ENCODE assay signal across 29 cellular contexts in the genomic region with DNA sequence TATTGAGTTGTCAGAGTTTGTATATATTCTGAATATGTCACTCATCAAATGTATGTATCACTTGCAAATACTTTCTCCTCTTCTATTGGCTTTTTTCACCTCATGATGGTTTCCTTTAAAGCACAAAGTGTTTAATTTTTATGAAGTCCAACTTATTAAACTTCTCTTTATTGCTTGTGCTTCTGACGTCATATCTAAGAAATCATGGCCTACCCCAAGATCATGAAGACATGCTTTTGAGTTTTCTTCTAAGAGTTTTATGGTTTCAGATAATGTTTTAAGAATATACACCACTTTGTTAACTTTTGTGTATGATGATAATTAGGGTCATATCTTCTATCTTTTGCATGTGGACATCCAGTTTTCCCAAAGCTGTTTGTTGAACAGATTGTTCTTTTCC.
DNase-seq lines count a peak whose midpoint lies in the region; ATAC-seq, FAIRE-seq and TF ChIP-seq lines count a peak whose summit lies in the region.
"Had no signal": no experiment of that assay in that cellular context is flagged by ENCODE, and none has a peak within 500 bp of the region (broad histone marks: within the 10 kb centered on the region; RNA-seq: fewer than 3 reads in every experiment).

No MANE protein-coding gene starts in this region.

- BruUV-seq in HepG2 (replicated peaks; lab: Mats Ljungman, UMichigan) = no TSS peak

- CTCF ChIA-PET in HepG2 (lab: Yijun Ruan, JAX; ENCODE audit: low intra/inter-chr PET ratio, low total read pairs) = no interaction called here

- TF ChIP-seq EP300 in HepG2 (IDR thresholded peaks at IDR 0.05; ENCODE audit: low read depth in 2 of 2, low read length in 2 of 2) = no peak
- no peak for TF ChIP-seq EP300 in HepG2 (CRISPR knock-in tag; IDR thresholded peaks at IDR 0.05; ENCODE audit: borderline replicate concordance)

- H3K9me3 ChIP-seq in HepG2 (ENCODE audit: low read length) (peaks cover 89% of the 10 kb centered on the region), right lobe of liver (no peaks in the 10 kb centered on the region)
- H3K9me3 ChIP-seq: A549; BE2C; BLaER1; BLaER1 treated with 17β-estradiol and CSF1 and Interleukin-3, amounts not matched to agents 10 nM and 100 nM; Caco-2 had no signal

- in situ Hi-C loops in HepG2 (cut with HindIII; ENCODE audit: extremely low pct_ligation_motif_present, low pct_unique_long_range_greater_than_20kb) = no loop called here

- no peak overlapping the region for H3K4me2 ChIP-seq in HepG2 (ENCODE audit: low read depth, low read length)
- H3K4me2 ChIP-seq: A549; BLaER1; BLaER1 treated with 17β-estradiol and CSF1 and Interleukin-3, amounts not matched to agents 10 nM and 100 nM had no signal

- H4K20me1 ChIP-seq in HepG2 (ENCODE audit: insufficient read depth, low read length) = no peaks in the 10 kb centered on the region
- H4K20me1 ChIP-seq: BLaER1; BLaER1 treated with 17β-estradiol and CSF1 and Interleukin-3, amounts not matched to agents 10 nM and 100 nM had no signal

- TF ChIP-seq RAD21 in HepG2 (CRISPR knock-in tag; IDR thresholded peaks at IDR 0.05) = no peak

- 0% methylated on average over 1 of the region's 1 CpG for WGBS in HepG2 (ENCODE audit: low lambda C conversion rate)
- WGBS in right lobe of liver (ENCODE audit: insufficient coverage, low coverage, low lambda C conversion rate, missing lambda C conversion rate) = 57% methylated on average over 1 of the region's 1 CpG

- POLR2A ChIA-PET in HepG2 (lab: Yijun Ruan, JAX) = no interaction called here

- TF ChIP-seq POLR2A in HepG2 (IDR thresholded peaks at IDR 0.05; ENCODE audit: insufficient read depth in 1 of 2, low read depth in 2 of 2, low read length in 2 of 2) (no peak), right lobe of liver (IDR thresholded peaks at IDR 0.05) (no peak)

- no peak for TF ChIP-seq CTCF in HepG2 (CRISPR knock-in tag; IDR thresholded peaks at IDR 0.05)
- no peak for TF ChIP-seq CTCF in right lobe of liver (IDR thresholded peaks at IDR 0.05)

- no peak for DNase-seq in HepG2 (ENCODE audit: low spot score)
- no peak for DNase-seq in right lobe of liver
- DNase-seq: 8988T; ACHN; AML-193; BE2C; C1 segment of cervical spinal cord; Caco-2; Calu3; CD4-positive, alpha-beta memory T cell; CD4-positive, alpha-beta T cell; CD4-positive, CD25-positive, alpha-beta regulatory T cell; CD8-positive, alpha-beta memory T cell; CD8-positive, alpha-beta T cell; COR-L47; DMS 273 treated with DMSO at 0.1 percent for 48 hours; DMS153; DMS53; DMS79; DMS79 treated with DMSO at 0.1 percent for 48 hours; DND-41; EL had no signal

- H3K27me3 ChIP-seq in HepG2 (ENCODE audit: control insufficient read depth in 1 of 2, insufficient read depth in 2 of 2, low read length in 2 of 2) (no peaks in the 10 kb centered on the region), right lobe of liver (no peaks in the 10 kb centered on the region)
- H3K27me3 ChIP-seq: BE2C; BLaER1; BLaER1 treated with 17β-estradiol and CSF1 and Interleukin-3, amounts not matched to agents 10 nM and 100 nM had no signal

- ATAC-seq in HepG2 (no peak), right lobe of liver (no peak)
- ATAC-seq: A549; CD8-positive, alpha-beta T cell had no signal

- H3K36me3 ChIP-seq in HepG2 (replicated peaks in 1 of 2; ENCODE audit: control insufficient read depth in 1 of 2, insufficient read depth in 2 of 2, low read length in 2 of 2) (no peaks in the 10 kb centered on the region), right lobe of liver (no peaks in the 10 kb centered on the region)
- H3K36me3 ChIP-seq: BE2C; BLaER1; BLaER1 treated with 17β-estradiol and CSF1 and Interleukin-3, amounts not matched to agents 10 nM and 100 nM had no signal

- H3K4me1 ChIP-seq in HepG2 (ENCODE audit: insufficient read depth, low read length) = no peaks in the 10 kb centered on the region
- H3K4me1 ChIP-seq in right lobe of liver = no peaks in the 10 kb centered on the region
- H3K4me1 ChIP-seq: A549; BE2C; BLaER1; BLaER1 treated with 17β-estradiol and CSF1 and Interleukin-3, amounts not matched to agents 10 nM and 100 nM; Caco-2 had no signal

- no peak overlapping the region for H2AFZ ChIP-seq in HepG2 (ENCODE audit: low read length)

- no peak for FAIRE-seq in HepG2 (lab: Jason Lieb, UNC)
- FAIRE-seq: A204.1, A549, D721Med had no signal

- no peaks in the 10 kb centered on the region for H3K79me2 ChIP-seq in HepG2 (ENCODE audit: insufficient read depth, low read length)

- intact Hi-C loops in HepG2 (cut with micrococcal nuclease; ENCODE audit: unreplicated experiment) = no loop called here
- intact Hi-C loops in right lobe of liver (cut with DNase I) = no loop called here

- H3K4me3 ChIP-seq in HepG2 (replicated peaks in 1 of 3; ENCODE audit: insufficient read depth in 1 of 3, low read depth in 2 of 3, low read length in 3 of 3) = no peak overlapping the region
- no peak overlapping the region for H3K4me3 ChIP-seq in right lobe of liver
- H3K4me3 ChIP-seq: A549; BLaER1; BLaER1 treated with 17β-estradiol and CSF1 and Interleukin-3, amounts not matched to agents 10 nM and 100 nM had no signal

- H3K27ac ChIP-seq in HepG2 (ENCODE audit: extremely low read length, insufficient read depth, low read length) (no peak overlapping the region), right lobe of liver (no peak overlapping the region)
- H3K27ac ChIP-seq: 22Rv1; A549; BLaER1; BLaER1 treated with 17β-estradiol and CSF1 and Interleukin-3, amounts not matched to agents 10 nM and 100 nM; C4-2B had no signal

- H3K9ac ChIP-seq in HepG2 (ENCODE audit: insufficient read depth, low read depth, low read length) = no peak overlapping the region
- H3K9ac ChIP-seq: BLaER1; BLaER1 treated with 17β-estradiol and CSF1 and Interleukin-3, amounts not matched to agents 10 nM and 100 nM had no signal

TF ChIP-seq in HepG2, 621 proteins besides CTCF, POLR2A, EP300 and RAD21:
- TF ChIP-seq, protein P1, sequence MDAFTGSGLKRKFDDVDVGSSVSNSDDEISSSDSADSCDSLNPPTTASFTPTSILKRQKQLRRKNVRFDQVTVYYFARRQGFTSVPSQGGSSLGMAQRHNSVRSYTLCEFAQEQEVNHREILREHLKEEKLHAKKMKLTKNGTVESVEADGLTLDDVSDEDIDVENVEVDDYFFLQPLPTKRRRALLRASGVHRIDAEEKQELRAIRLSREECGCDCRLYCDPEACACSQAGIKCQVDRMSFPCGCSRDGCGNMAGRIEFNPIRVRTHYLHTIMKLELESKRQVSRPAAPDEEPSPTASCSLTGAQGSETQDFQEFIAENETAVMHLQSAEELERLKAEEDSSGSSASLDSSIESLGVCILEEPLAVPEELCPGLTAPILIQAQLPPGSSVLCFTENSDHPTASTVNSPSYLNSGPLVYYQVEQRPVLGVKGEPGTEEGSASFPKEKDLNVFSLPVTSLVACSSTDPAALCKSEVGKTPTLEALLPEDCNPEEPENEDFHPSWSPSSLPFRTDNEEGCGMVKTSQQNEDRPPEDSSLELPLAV (CRISPR knock-in tag; conservative IDR thresholded peaks at IDR 0.05; ENCODE audit: low read depth) = no peak
- peak; percentile 78 for TF ChIP-seq ATF7 (IDR thresholded peaks at IDR 0.05)
- TF ChIP-seq ATF7 (CRISPR knock-in tag; IDR thresholded peaks at IDR 0.05) = no peak
- TF ChIP-seq CREB1 (IDR thresholded peaks at IDR 0.05) = peak; percentile 90
- TF ChIP-seq CREB1 (CRISPR knock-in tag; IDR thresholded peaks at IDR 0.05) = no peak
